In the genomic region with DNA sequence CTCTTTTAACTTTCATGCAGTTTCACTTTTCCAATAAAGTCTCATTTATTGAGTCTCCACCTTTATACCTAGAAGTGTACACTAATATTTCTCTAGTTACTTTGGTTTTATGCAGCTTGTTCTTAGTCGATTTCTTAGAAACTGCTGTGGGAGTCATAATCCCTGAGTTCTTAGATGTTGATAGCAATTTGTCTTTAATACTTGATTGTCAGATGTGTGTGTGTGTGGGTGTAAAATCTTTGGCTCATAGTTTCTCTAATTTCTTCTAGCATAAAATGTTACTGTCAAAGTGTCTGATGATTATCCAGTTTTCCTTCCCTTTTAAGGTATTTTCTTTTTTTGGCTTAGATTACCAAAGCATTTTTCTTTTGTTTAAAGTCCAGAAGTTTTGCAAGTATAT, we compare ENCODE assay signal across 1 cellular context.
TF ChIP-seq lines count a peak whose summit lies in the region.

No MANE protein-coding gene starts in this region.

TF ChIP-seq in GM23338, 12 proteins besides CTCF, POLR2A, EP300 and RAD21 (continued from another document):
- TF ChIP-seq, protein P1, sequence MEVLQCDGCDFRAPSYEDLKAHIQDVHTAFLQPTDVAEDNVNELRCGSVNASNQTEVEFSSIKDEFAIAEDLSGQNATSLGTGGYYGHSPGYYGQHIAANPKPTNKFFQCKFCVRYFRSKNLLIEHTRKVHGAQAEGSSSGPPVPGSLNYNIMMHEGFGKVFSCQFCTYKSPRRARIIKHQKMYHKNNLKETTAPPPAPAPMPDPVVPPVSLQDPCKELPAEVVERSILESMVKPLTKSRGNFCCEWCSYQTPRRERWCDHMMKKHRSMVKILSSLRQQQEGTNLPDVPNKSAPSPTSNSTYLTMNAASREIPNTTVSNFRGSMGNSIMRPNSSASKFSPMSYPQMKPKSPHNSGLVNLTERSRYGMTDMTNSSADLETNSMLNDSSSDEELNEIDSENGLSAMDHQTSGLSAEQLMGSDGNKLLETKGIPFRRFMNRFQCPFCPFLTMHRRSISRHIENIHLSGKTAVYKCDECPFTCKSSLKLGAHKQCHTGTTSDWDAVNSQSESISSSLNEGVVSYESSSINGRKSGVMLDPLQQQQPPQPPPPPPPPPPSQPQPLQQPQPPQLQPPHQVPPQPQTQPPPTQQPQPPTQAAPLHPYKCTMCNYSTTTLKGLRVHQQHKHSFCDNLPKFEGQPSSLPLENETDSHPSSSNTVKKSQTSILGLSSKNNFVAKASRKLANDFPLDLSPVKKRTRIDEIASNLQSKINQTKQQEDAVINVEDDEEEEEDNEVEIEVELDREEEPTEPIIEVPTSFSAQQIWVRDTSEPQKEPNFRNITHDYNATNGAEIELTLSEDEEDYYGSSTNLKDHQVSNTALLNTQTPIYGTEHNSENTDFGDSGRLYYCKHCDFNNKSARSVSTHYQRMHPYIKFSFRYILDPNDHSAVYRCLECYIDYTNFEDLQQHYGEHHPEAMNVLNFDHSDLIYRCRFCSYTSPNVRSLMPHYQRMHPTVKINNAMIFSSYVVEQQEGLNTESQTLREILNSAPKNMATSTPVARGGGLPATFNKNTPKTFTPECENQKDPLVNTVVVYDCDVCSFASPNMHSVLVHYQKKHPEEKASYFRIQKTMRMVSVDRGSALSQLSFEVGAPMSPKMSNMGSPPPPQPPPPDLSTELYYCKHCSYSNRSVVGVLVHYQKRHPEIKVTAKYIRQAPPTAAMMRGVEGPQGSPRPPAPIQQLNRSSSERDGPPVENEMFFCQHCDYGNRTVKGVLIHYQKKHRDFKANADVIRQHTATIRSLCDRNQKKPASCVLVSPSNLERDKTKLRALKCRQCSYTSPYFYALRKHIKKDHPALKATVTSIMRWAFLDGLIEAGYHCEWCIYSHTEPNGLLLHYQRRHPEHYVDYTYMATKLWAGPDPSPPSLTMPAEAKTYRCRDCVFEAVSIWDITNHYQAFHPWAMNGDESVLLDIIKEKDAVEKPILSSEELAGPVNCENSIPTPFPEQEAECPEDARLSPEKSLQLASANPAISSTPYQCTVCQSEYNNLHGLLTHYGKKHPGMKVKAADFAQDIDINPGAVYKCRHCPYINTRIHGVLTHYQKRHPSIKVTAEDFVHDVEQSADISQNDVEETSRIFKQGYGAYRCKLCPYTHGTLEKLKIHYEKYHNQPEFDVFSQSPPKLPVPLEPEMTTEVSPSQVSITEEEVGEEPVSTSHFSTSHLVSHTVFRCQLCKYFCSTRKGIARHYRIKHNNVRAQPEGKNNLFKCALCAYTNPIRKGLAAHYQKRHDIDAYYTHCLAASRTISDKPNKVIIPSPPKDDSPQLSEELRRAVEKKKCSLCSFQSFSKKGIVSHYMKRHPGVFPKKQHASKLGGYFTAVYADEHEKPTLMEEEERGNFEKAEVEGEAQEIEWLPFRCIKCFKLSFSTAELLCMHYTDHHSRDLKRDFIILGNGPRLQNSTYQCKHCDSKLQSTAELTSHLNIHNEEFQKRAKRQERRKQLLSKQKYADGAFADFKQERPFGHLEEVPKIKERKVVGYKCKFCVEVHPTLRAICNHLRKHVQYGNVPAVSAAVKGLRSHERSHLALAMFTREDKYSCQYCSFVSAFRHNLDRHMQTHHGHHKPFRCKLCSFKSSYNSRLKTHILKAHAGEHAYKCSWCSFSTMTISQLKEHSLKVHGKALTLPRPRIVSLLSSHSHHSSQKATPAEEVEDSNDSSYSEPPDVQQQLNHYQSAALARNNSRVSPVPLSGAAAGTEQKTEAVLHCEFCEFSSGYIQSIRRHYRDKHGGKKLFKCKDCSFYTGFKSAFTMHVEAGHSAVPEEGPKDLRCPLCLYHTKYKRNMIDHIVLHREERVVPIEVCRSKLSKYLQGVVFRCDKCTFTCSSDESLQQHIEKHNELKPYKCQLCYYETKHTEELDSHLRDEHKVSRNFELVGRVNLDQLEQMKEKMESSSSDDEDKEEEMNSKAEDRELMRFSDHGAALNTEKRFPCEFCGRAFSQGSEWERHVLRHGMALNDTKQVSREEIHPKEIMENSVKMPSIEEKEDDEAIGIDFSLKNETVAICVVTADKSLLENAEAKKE (CRISPR knock-in tag; IDR thresholded peaks at IDR 0.05): no peak
- no peak for TF ChIP-seq STAT1 (IDR thresholded peaks at IDR 0.05; ENCODE audit: unreplicated experiment)
